ENCODE assay signal across 8 cellular contexts in genomic region chr12:100573168-100573498, GRCh38. TPM values are rescaled to one million over a fixed set of nuclear protein-coding genes. Genes with fewer than 3 reads are reported as not detected.
A peak's percentile ranks its signal among the peaks of the same experiment; 100 is the strongest.
DNase-seq lines count a peak whose midpoint lies in the region; ATAC-seq and TF ChIP-seq lines count a peak whose summit lies in the region.

No MANE protein-coding gene starts in this region.

- H3K9me3 ChIP-seq in muscle layer of colon (ENCODE audit: low read length), result no peaks in the 10 kb centered on the region

- H3K4me3 ChIP-seq in coronary artery (peak overlapping the region; percentile 72), muscle layer of colon (ENCODE audit: low read depth in 1 of 2, low read length in 2 of 2) (peak overlapping the region; percentile 58 to 64)

- no peaks in the 10 kb centered on the region for H3K27me3 ChIP-seq in muscle layer of colon (ENCODE audit: control insufficient read depth in 1 of 2, insufficient read depth in 2 of 2, low read length in 2 of 2)

- H3K27ac ChIP-seq in coronary artery, result peak overlapping the region in 1 of 2 donors; percentile 59
- no peak overlapping the region for H3K27ac ChIP-seq in muscle layer of colon (ENCODE audit: low read depth, low read length)

- peak overlapping the region; percentile 32 for H3K9ac ChIP-seq in muscle layer of colon (ENCODE audit: low read length)

- H3K36me3 ChIP-seq in muscle layer of colon (ENCODE audit: insufficient read depth, low read length), result no peaks in the 10 kb centered on the region

- H3K27ac Mint-ChIP-seq in stimulated activated naive CD8-positive, alpha-beta T cell treated with anti-CD3 and anti-CD28 coated beads, Interleukin-15, Interleukin-2, amounts not matched to agents 100 ng/mL and 50 ng/mL, for 24 hours, result no peak overlapping the region

- H3K9me3 Mint-ChIP-seq in stimulated activated naive CD8-positive, alpha-beta T cell treated with anti-CD3 and anti-CD28 coated beads, Interleukin-15, Interleukin-2, amounts not matched to agents 100 ng/mL and 50 ng/mL, for 24 hours, result no peaks in the 10 kb centered on the region

- peaks cover 27% of the 10 kb centered on the region for H3K27me3 Mint-ChIP-seq in stimulated activated naive CD8-positive, alpha-beta T cell treated with anti-CD3 and anti-CD28 coated beads, Interleukin-15, Interleukin-2, amounts not matched to agents 100 ng/mL and 50 ng/mL, for 24 hours

- no peak for TF ChIP-seq CTCF in coronary artery (IDR thresholded peaks at IDR 0.05)

- peak overlapping the region; percentile 86 for H3K4me3 Mint-ChIP-seq in stimulated activated naive CD8-positive, alpha-beta T cell treated with anti-CD3 and anti-CD28 coated beads, Interleukin-15, Interleukin-2, amounts not matched to agents 100 ng/mL and 50 ng/mL, for 24 hours

- ATAC-seq in stimulated activated naive CD8-positive, alpha-beta T cell treated with anti-CD3 and anti-CD28 coated beads, Interleukin-15, Interleukin-2, amounts not matched to agents 100 U/mL and 50 U/mL, for 24 hours, result no peak
- ATAC-seq in GM21381 (IDR thresholded peaks at IDR 0.05; ENCODE audit: unreplicated experiment), result no peak
- ATAC-seq in left lobe of liver, result no peak

- DNase-seq in stimulated activated naive CD8-positive, alpha-beta T cell treated with anti-CD3 and anti-CD28 coated beads, Interleukin-15, Interleukin-2, amounts not matched to agents 100 U/mL and 50 U/mL, for 24 hours, result no peak
- DNase-seq in coronary artery (ENCODE audit: low spot score) (no peak), SW 1271 (lab: John Stamatoyannopoulos, UW) (no peak), NOMO-1 treated with dmso at 0.1 percent for 144 hours (lab: John Stamatoyannopoulos, UW; ENCODE audit: unreplicated experiment) (no peak), left lobe of liver (ENCODE audit: low spot score) (no peak)

- H3K4me1 Mint-ChIP-seq in stimulated activated naive CD8-positive, alpha-beta T cell treated with anti-CD3 and anti-CD28 coated beads, Interleukin-15, Interleukin-2, amounts not matched to agents 100 ng/mL and 50 ng/mL, for 24 hours (ENCODE audit: low read depth), result peaks cover 13% of the 10 kb centered on the region

- H3K36me3 Mint-ChIP-seq in stimulated activated naive CD8-positive, alpha-beta T cell treated with anti-CD3 and anti-CD28 coated beads, Interleukin-15, Interleukin-2, amounts not matched to agents 100 ng/mL and 50 ng/mL, for 24 hours (ENCODE audit: low read depth), result no peaks in the 10 kb centered on the region

- H3K4me1 ChIP-seq in muscle layer of colon (ENCODE audit: insufficient read depth, low read length), result peaks cover 10% of the 10 kb centered on the region

RNA-seq across cellular contexts. Expression of gene GAS2L3, which starts 0.4 kb away (rescaled TPM):
- 1.3 TPM for total RNA-seq in left lobe of liver
